Comparison of ENCODE assay signal across 15 cellular contexts in the genomic region with DNA sequence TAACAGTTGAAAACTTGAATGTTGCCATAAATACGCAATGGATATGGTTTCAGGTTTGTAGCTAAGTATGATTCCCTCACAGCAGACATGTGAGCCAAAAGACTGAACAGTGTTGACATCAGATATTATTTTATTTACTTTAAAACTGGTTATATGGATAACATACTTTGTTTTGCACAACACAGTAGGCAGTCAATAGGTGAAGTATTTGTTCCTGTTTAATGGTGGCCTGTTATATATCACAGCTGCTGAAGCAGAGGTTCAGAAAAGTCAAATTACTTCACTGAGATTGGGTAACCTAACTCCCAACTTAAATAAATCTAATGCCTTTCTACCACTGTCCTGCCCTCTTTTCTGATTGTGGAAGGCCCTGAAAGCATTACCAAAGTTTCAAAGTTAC. TPM values are rescaled to one million over a fixed set of nuclear protein-coding genes. Genes with fewer than 3 reads are reported as not detected.
"Had no signal": no experiment of that assay in that cellular context is flagged by ENCODE, and none has a peak within 500 bp of the region (broad histone marks: within the 10 kb centered on the region; RNA-seq: fewer than 3 reads in every experiment).

No MANE protein-coding gene starts in this region.

- H3K27me3 ChIP-seq: colonic mucosa, pancreas, sigmoid colon had no signal

- H3K9me3 ChIP-seq: colonic mucosa, lower lobe of right lung, pancreas, sigmoid colon had no signal

- DNase-seq: activated CD4-positive, CD25-positive, alpha-beta regulatory T cell treated with anti-CD3 and anti-CD28 coated beads, Interleukin-2, amount 50 U/mL, for 72 hours; activated naive CD4-positive, alpha-beta T cell; caudate nucleus; colonic mucosa; foreskin melanocyte; head of caudate nucleus; immature natural killer cell; lower lobe of right lung; pancreas; sigmoid colon; stimulated activated naive B cell treated with anti-CD40 and anti-IgM and Interleukin-4, amounts not matched to agents 10 μg/mL and 1 μg/mL and 100 μg/mL, for 72 hours; substantia nigra; T-cell; T1000; trophoblast cell had no signal

- H3K27ac ChIP-seq: colonic mucosa, lower lobe of right lung, pancreas had no signal

- H3K36me3 ChIP-seq: colonic mucosa, lower lobe of right lung, pancreas, sigmoid colon had no signal

- ATAC-seq: lower lobe of right lung; pancreas; stimulated activated naive B cell treated with anti-CD40 and anti-IgM and Interleukin-4, amounts not matched to agents 10 μg/mL and 1 μg/mL and 100 μg/mL, for 72 hours; T-cell had no signal

- H3K4me3 ChIP-seq: colonic mucosa, lower lobe of right lung, pancreas, sigmoid colon had no signal

RNA-seq across cellular contexts. Expression of gene YAP1, which starts 44.6 kb away (rescaled TPM):
- polyA plus RNA-seq: immature natural killer cell had no signal
